In genomic region chr5:9927106-9927505, GRCh38 we compare ENCODE assay signal across 15 cellular contexts.
DNase-seq lines count a peak whose midpoint lies in the region; ATAC-seq and TF ChIP-seq lines count a peak whose summit lies in the region.
"Had no signal": no experiment of that assay in that cellular context is flagged by ENCODE, and none has a peak within 500 bp of the region (broad histone marks: within the 10 kb centered on the region; RNA-seq: fewer than 3 reads in every experiment).

No MANE protein-coding gene starts in this region.

- H3K27ac ChIP-seq in PC-9 (peak overlapping the region; percentile 79), A673 (ENCODE audit: low read depth, low read length, poor library complexity, severe bottlenecking) (no peak overlapping the region)

- H3K4me1 ChIP-seq in PC-9 (replicated peaks; ENCODE audit: insufficient read depth) (peaks cover 40% of the 10 kb centered on the region), A673 (ENCODE audit: insufficient read depth, low read length, poor library complexity, severe bottlenecking) (no peaks in the 10 kb centered on the region)

- H3K36me3 ChIP-seq in PC-9 (ENCODE audit: low read depth) (no peaks in the 10 kb centered on the region), A673 (ENCODE audit: insufficient read depth, low read length, poor library complexity, severe bottlenecking) (no peaks in the 10 kb centered on the region)

- H4K20me1 ChIP-seq in PC-9 (ENCODE audit: insufficient read depth) = no peaks in the 10 kb centered on the region

- CTCF ChIA-PET in PC-9 (lab: Charles Lee) = no interaction called here
- CTCF ChIA-PET in A673 (lab: Charles Lee) = no interaction called here

- H3K27me3 ChIP-seq in PC-9 (ENCODE audit: insufficient read depth, low read depth) = no peaks in the 10 kb centered on the region
- no peaks in the 10 kb centered on the region for H3K27me3 ChIP-seq in A673 (replicated peaks; ENCODE audit: insufficient read depth, low read depth, low read length, poor library complexity)

- H3K9me3 ChIP-seq in PC-9 (ENCODE audit: insufficient read depth, low read depth) (peaks cover 38% of the 10 kb centered on the region), A673 (ENCODE audit: low read depth, low read length, poor library complexity, severe bottlenecking) (peaks cover 8% of the 10 kb centered on the region)

- intact Hi-C loops in PC-9 (cut with micrococcal nuclease; ENCODE audit: unreplicated experiment) (no loop called here), A673 (cut with micrococcal nuclease; ENCODE audit: unreplicated experiment) (no loop called here)

- H3K4me3 ChIP-seq in PC-9 = no peak overlapping the region
- H3K4me3 ChIP-seq in fibroblast of villous mesenchyme (ENCODE audit: low read depth, low read length) = no peak overlapping the region
- no peak overlapping the region for H3K4me3 ChIP-seq in A673 (ENCODE audit: low read depth, low read length, poor library complexity, severe bottlenecking)
- H3K4me3 ChIP-seq: lung had no signal

- no peak overlapping the region for H2AFZ ChIP-seq in PC-9

- peak; percentile 15 for DNase-seq in GM03348 (ENCODE audit: low spot score)
- no peak for DNase-seq in PC-9
- peak; percentile 21 for DNase-seq in fibroblast of villous mesenchyme (ENCODE audit: low read depth)
- peak; percentile 58 for DNase-seq in retina
- no peak for DNase-seq in A673 (ENCODE audit: low spot score)
- no peak for DNase-seq in NCI-H1694 (lab: John Stamatoyannopoulos, UW)
- DNase-seq: hippocampal formation, NCI-H1092 treated with DMSO at 0.1 percent for 48 hours, NCI-H446, occipital lobe, substantia nigra, T-helper 17 cell had no signal

- ATAC-seq in GM21526 (IDR thresholded peaks at IDR 0.05; ENCODE audit: low FRiP score, unreplicated experiment) (no peak), GM19463 (IDR thresholded peaks at IDR 0.05; ENCODE audit: unreplicated experiment) (no peak)
- ATAC-seq: T-helper 17 cell had no signal

- TF ChIP-seq CTCF in PC-9 (conservative IDR thresholded peaks at IDR 0.05) (no peak), fibroblast of villous mesenchyme (IDR thresholded peaks at IDR 0.05; ENCODE audit: insufficient read depth, low read depth, low read length) (no peak), A673 (conservative IDR thresholded peaks at IDR 0.05; ENCODE audit: low read depth, low read length) (no peak)

- peaks cover 32% of the 10 kb centered on the region for H3F3A ChIP-seq in PC-9 (ENCODE audit: insufficient read depth, low read depth)

- H3K79me2 ChIP-seq in PC-9 (ENCODE audit: low read depth) = no peaks in the 10 kb centered on the region

- no TSS peak for BruUV-seq in PC-9 (replicated peaks; lab: Mats Ljungman, UMichigan)
- BruUV-seq in A673 (replicated peaks; lab: Mats Ljungman, UMichigan) = no TSS peak

- H3K9me2 ChIP-seq in PC-9 (ENCODE audit: insufficient read depth) = no peaks in the 10 kb centered on the region

- H3K4me2 ChIP-seq in PC-9 = peak overlapping the region; percentile 27

- POLR2A ChIA-PET in PC-9 (lab: Charles Lee; ENCODE audit: unreplicated experiment) = no interaction called here
- POLR2A ChIA-PET in A673 (lab: Charles Lee; ENCODE audit: low non-redundant PET) = no interaction called here

Comparison
In these comparisons a context has a peak if more than half of its experiments do, and no peak if none do; other contexts are left out.
1. DNase-seq: peak in GM03348 (single experiment), fibroblast of villous mesenchyme (single experiment) and retina (single experiment); none in PC-9 (0 of 2), A673 (single experiment) and NCI-H1694 (single experiment).